ENCODE assay signal across 16 cellular contexts in genomic region chr7:98354052-98354451, GRCh38. TPM values are rescaled to one million over a fixed set of nuclear protein-coding genes. Genes with fewer than 3 reads are reported as not detected.
DNase-seq lines count a peak whose midpoint lies in the region; ATAC-seq, FAIRE-seq and TF ChIP-seq lines count a peak whose summit lies in the region.
"Had no signal": no experiment of that assay in that cellular context is flagged by ENCODE, and none has a peak within 500 bp of the region (broad histone marks: within the 10 kb centered on the region; RNA-seq: fewer than 3 reads in every experiment).

No MANE protein-coding gene starts in this region.

- FAIRE-seq in astrocyte (lab: Jason Lieb, UNC) (no peak), H54 (lab: Jason Lieb, UNC) (no peak)

- TF ChIP-seq POLR2A in H54 (IDR thresholded peaks at IDR 0.05; ENCODE audit: low read depth, low read length), result no peak

- H3K4me1 Mint-ChIP-seq in astrocyte (ENCODE audit: low read depth, unreplicated experiment), result peaks cover 29% of the 10 kb centered on the region

- no peak overlapping the region for H3K4me3 Mint-ChIP-seq in astrocyte (ENCODE audit: unreplicated experiment)
- H3K4me3 Mint-ChIP-seq: natural killer cell treated with Interleukin-12 subunit alpha and Interleukin-12 subunit beta and Interleukin-15 and Interleukin-18, amount 100 ng/mL, for 72 hours had no signal

- H3K27me3 ChIP-seq in astrocyte (ENCODE audit: insufficient read depth, low read length) (no peaks in the 10 kb centered on the region), mucosa of rectum (ENCODE audit: control insufficient read depth in 2 of 2, insufficient read depth in 2 of 2, low read length in 2 of 2) (no peaks in the 10 kb centered on the region)

- H3K27me3 Mint-ChIP-seq in astrocyte (ENCODE audit: low read depth, unreplicated experiment), result no peaks in the 10 kb centered on the region

- H2AFZ ChIP-seq in astrocyte (ENCODE audit: low read depth, low read length), result peak overlapping the region; percentile 4

- no peaks in the 10 kb centered on the region for H3K9me3 Mint-ChIP-seq in astrocyte (ENCODE audit: unreplicated experiment)
- H3K9me3 Mint-ChIP-seq: natural killer cell treated with Interleukin-12 subunit alpha and Interleukin-12 subunit beta and Interleukin-15 and Interleukin-18, amount 100 ng/mL, for 72 hours had no signal

- TF ChIP-seq CTCF in 22Rv1 (IDR thresholded peaks at IDR 0.05) (no peak), astrocyte (IDR thresholded peaks at IDR 0.05; ENCODE audit: insufficient read depth, low read depth, low read length) (no peak)

- peak overlapping the region; percentile 75 for H3K4me2 ChIP-seq in astrocyte (ENCODE audit: low read length)

- DNase-seq in HK-2 (ENCODE audit: unreplicated experiment) (peak; percentile 14), astrocyte (ENCODE audit: low read depth) (no peak), mucosa of gallbladder (ENCODE audit: low spot score) (no peak), H54 (ENCODE audit: insufficient read length, low spot score) (no peak), Kasumi-1 (lab: John Stamatoyannopoulos, UW) (no peak)
- DNase-seq: activated CD4-positive, alpha-beta T cell treated with anti-CD3 and anti-CD28 coated beads, Interleukin-2, amount 50 U/mL, for 1 hour; activated effector memory CD4-positive, alpha-beta T cell treated with Interleukin-2 at 50 U/mL for 16 hours; Karpas-422; NCI-H2107; T-helper 2 cell had no signal

- H3K27ac Mint-ChIP-seq in astrocyte (ENCODE audit: unreplicated experiment), result peak overlapping the region; percentile 99
- H3K27ac Mint-ChIP-seq: natural killer cell treated with Interleukin-12 subunit alpha and Interleukin-12 subunit beta and Interleukin-15 and Interleukin-18, amount 100 ng/mL, for 72 hours had no signal

- H3K4me1 ChIP-seq in astrocyte (ENCODE audit: insufficient read depth, low read length) (peaks cover 27% of the 10 kb centered on the region), mucosa of rectum (ENCODE audit: control insufficient read depth in 2 of 2, insufficient read depth in 2 of 2, low read length in 2 of 2) (peaks cover 13 to 43% of the 10 kb centered on the region in 2 donors)

- H4K20me1 ChIP-seq in astrocyte (ENCODE audit: insufficient read depth, low read length), result no peaks in the 10 kb centered on the region

- peak overlapping the region; percentile 47 for H3K9ac ChIP-seq in astrocyte (ENCODE audit: low read length)
- peak overlapping the region in 1 of 2 donors; percentile 68 for H3K9ac ChIP-seq in mucosa of rectum (ENCODE audit: low read depth in 1 of 2, low read length in 2 of 2)

- no peak for ATAC-seq in GM19351 (IDR thresholded peaks at IDR 0.05; ENCODE audit: unreplicated experiment)
- ATAC-seq: sciatic nerve had no signal

- H3K79me2 ChIP-seq in astrocyte (ENCODE audit: insufficient read depth, low read length), result no peaks in the 10 kb centered on the region

- peaks cover 3% of the 10 kb centered on the region for H3K36me3 Mint-ChIP-seq in astrocyte (ENCODE audit: low read depth, unreplicated experiment)
- H3K36me3 Mint-ChIP-seq: natural killer cell treated with Interleukin-12 subunit alpha and Interleukin-12 subunit beta and Interleukin-15 and Interleukin-18, amount 100 ng/mL, for 72 hours had no signal

- peak overlapping the region; percentile 6 for H3K4me3 ChIP-seq in astrocyte (ENCODE audit: insufficient read depth, low read depth, low read length)
- peak overlapping the region in 1 of 2 donors; percentile 50 for H3K4me3 ChIP-seq in mucosa of rectum (ENCODE audit: low read length in 2 of 2)
- H3K4me3 ChIP-seq: esophagus muscularis mucosa had no signal

- no peaks in the 10 kb centered on the region for H3K36me3 ChIP-seq in astrocyte (ENCODE audit: insufficient read depth, low read length)
- peaks cover 0 to 2% of the 10 kb centered on the region in 2 donors for H3K36me3 ChIP-seq in mucosa of rectum (ENCODE audit: control insufficient read depth in 2 of 2, insufficient read depth in 2 of 2, low read length in 2 of 2)
- H3K36me3 ChIP-seq: esophagus muscularis mucosa had no signal

- peak overlapping the region; percentile 36 for H3K27ac ChIP-seq in 22Rv1
- H3K27ac ChIP-seq in astrocyte (ENCODE audit: low read depth, low read length), result peak overlapping the region; percentile 79
- peak overlapping the region; percentile 88 to 91 for H3K27ac ChIP-seq in mucosa of rectum (ENCODE audit: low read depth in 2 of 2, low read length in 2 of 2)
- H3K27ac ChIP-seq: esophagus muscularis mucosa had no signal

- H3K9me3 ChIP-seq in astrocyte (ENCODE audit: insufficient read depth, low read depth, low read length) (no peaks in the 10 kb centered on the region), mucosa of rectum (ENCODE audit: control insufficient read depth in 2 of 2, low read length in 2 of 2) (no peaks in the 10 kb centered on the region)
- H3K9me3 ChIP-seq: esophagus muscularis mucosa had no signal

RNA-seq across cellular contexts. Expression of gene BAIAP2L1, which starts 46.8 kb away (rescaled TPM):
- total RNA-seq in astrocyte (20.4 and 21.6 TPM in 2 replicates), mucosa of gallbladder (55.8 TPM)

Comparison
In these comparisons a context has a peak if more than half of its experiments do, and no peak if none do; other contexts are left out.
1. H3K27ac ChIP-seq: peak in every context shown above with its lines; median percentile 90 in mucosa of rectum; 79 in astrocyte; 36 in 22Rv1.